1 cellular context compared by ENCODE assay signal in genomic region chr11:67572747-67573419, GRCh38.
TF ChIP-seq lines count a peak whose summit lies in the region.

No MANE protein-coding gene starts in this region.

TF ChIP-seq in HepG2, 621 proteins besides CTCF, POLR2A, EP300 and RAD21 (continued from another document and continues in another):
- no peak for TF ChIP-seq SMYD3 (CRISPR knock-in tag; IDR thresholded peaks at IDR 0.05)
- TF ChIP-seq ATF2 (CRISPR knock-in tag; IDR thresholded peaks at IDR 0.05), result no peak
- no peak for TF ChIP-seq PHF20 (CRISPR knock-in tag; IDR thresholded peaks at IDR 0.05)
- TF ChIP-seq SP2 (CRISPR knock-in tag; IDR thresholded peaks at IDR 0.05), result 0 out of 2 replicates have a peak, but pooled peaks have one; percentile 17
- TF ChIP-seq CHCHD3 (CRISPR knock-in tag; IDR thresholded peaks at IDR 0.05), result no peak
- 0 out of 2 replicates have a peak, but pooled peaks have one; percentile 19 for TF ChIP-seq SP5 (CRISPR knock-in tag; IDR thresholded peaks at IDR 0.05; ENCODE audit: borderline replicate concordance, low read depth)
- TF ChIP-seq ZNF337 (CRISPR knock-in tag; IDR thresholded peaks at IDR 0.05; ENCODE audit: borderline replicate concordance, low read depth), result no peak
- TF ChIP-seq ZFP1 (CRISPR knock-in tag; IDR thresholded peaks at IDR 0.05), result no peak
- TF ChIP-seq ZEB1 (IDR thresholded peaks at IDR 0.05; ENCODE audit: insufficient replicate concordance, low read depth), result no peak
- no peak for TF ChIP-seq ZNF326 (CRISPR knock-in tag; IDR thresholded peaks at IDR 0.05; ENCODE audit: borderline replicate concordance)
- TF ChIP-seq SP140L (CRISPR knock-in tag; IDR thresholded peaks at IDR 0.05; ENCODE audit: borderline replicate concordance), result no peak
- no peak for TF ChIP-seq ZSCAN20 (CRISPR knock-in tag; IDR thresholded peaks at IDR 0.05; ENCODE audit: borderline replicate concordance)
- no peak for TF ChIP-seq ZNF160 (CRISPR knock-in tag; IDR thresholded peaks at IDR 0.05)
- TF ChIP-seq ZNF597 (CRISPR knock-in tag; IDR thresholded peaks at IDR 0.05), result no peak
- TF ChIP-seq ZNF660 (CRISPR knock-in tag; IDR thresholded peaks at IDR 0.05; ENCODE audit: borderline replicate concordance, low read depth), result no peak
- TF ChIP-seq SAFB2 (CRISPR knock-in tag; IDR thresholded peaks at IDR 0.05; ENCODE audit: borderline replicate concordance, low read depth), result no peak
- TF ChIP-seq ZXDC (CRISPR knock-in tag; IDR thresholded peaks at IDR 0.05), result no peak
- TF ChIP-seq GFI1 (CRISPR knock-in tag; IDR thresholded peaks at IDR 0.05; ENCODE audit: borderline replicate concordance), result no peak
- no peak for TF ChIP-seq ZNF510 (CRISPR knock-in tag; IDR thresholded peaks at IDR 0.05; ENCODE audit: low read depth)
- no peak for TF ChIP-seq NFAT5 (CRISPR knock-in tag; IDR thresholded peaks at IDR 0.05)
- TF ChIP-seq HDAC6 (IDR thresholded peaks at IDR 0.05; ENCODE audit: low read depth, low read length), result no peak
- TF ChIP-seq ZNF3 (CRISPR knock-in tag; IDR thresholded peaks at IDR 0.05), result no peak
- TF ChIP-seq MXD4 (CRISPR knock-in tag; IDR thresholded peaks at IDR 0.05), result no peak
- no peak for TF ChIP-seq HNF4G (IDR thresholded peaks at IDR 0.05; ENCODE audit: borderline replicate concordance, low read depth, low read length)
- no peak for TF ChIP-seq HNF4G (CRISPR knock-in tag; IDR thresholded peaks at IDR 0.05; ENCODE audit: borderline replicate concordance, low read depth)
- no peak for TF ChIP-seq ZNF253 (CRISPR knock-in tag; IDR thresholded peaks at IDR 0.05; ENCODE audit: borderline replicate concordance)
- no peak for TF ChIP-seq DMTF1 (CRISPR knock-in tag; IDR thresholded peaks at IDR 0.05)
- TF ChIP-seq SMAD9 (CRISPR knock-in tag; IDR thresholded peaks at IDR 0.05), result no peak
- no peak for TF ChIP-seq ZNF20 (CRISPR knock-in tag; IDR thresholded peaks at IDR 0.05)
- TF ChIP-seq BORCS8-MEF2B (CRISPR knock-in tag; IDR thresholded peaks at IDR 0.05), result no peak
- 0 out of 2 replicates have a peak, but pooled peaks have one; percentile 42 for TF ChIP-seq HNF1B (CRISPR knock-in tag; IDR thresholded peaks at IDR 0.05)
- TF ChIP-seq ZBTB14 (CRISPR knock-in tag; IDR thresholded peaks at IDR 0.05), result no peak
- TF ChIP-seq FOSL2 (CRISPR knock-in tag; IDR thresholded peaks at IDR 0.05), result peak; percentile 93
- TF ChIP-seq ZNF224 (CRISPR knock-in tag; IDR thresholded peaks at IDR 0.05), result no peak
- TF ChIP-seq ASH2L (IDR thresholded peaks at IDR 0.05; ENCODE audit: insufficient read length, low read depth, low read length), result no peak
- TF ChIP-seq KDM3A (CRISPR knock-in tag; IDR thresholded peaks at IDR 0.05; ENCODE audit: low read depth), result 0 out of 2 replicates have a peak, but pooled peaks have one; percentile 46
- no peak for TF ChIP-seq ZNF780A (CRISPR knock-in tag; IDR thresholded peaks at IDR 0.05)
- no peak for TF ChIP-seq ZNF552 (CRISPR knock-in tag; IDR thresholded peaks at IDR 0.05; ENCODE audit: borderline replicate concordance)
- TF ChIP-seq SOX5 (CRISPR knock-in tag; IDR thresholded peaks at IDR 0.05; ENCODE audit: borderline replicate concordance), result no peak
- no peak for TF ChIP-seq HNF1A (IDR thresholded peaks at IDR 0.05; ENCODE audit: low read depth)
- no peak for TF ChIP-seq HNF1A (CRISPR knock-in tag; IDR thresholded peaks at IDR 0.05; ENCODE audit: borderline replicate concordance)
- no peak; the same call in 1 of the 2 replicates for TF ChIP-seq SPEN (CRISPR knock-in tag; IDR thresholded peaks at IDR 0.05; ENCODE audit: low read depth)
- TF ChIP-seq MEIS2 (CRISPR knock-in tag; IDR thresholded peaks at IDR 0.05), result no peak
- no peak for TF ChIP-seq HNRNPK (IDR thresholded peaks at IDR 0.05; ENCODE audit: low read depth, low read length, poor library complexity, severe bottlenecking)
- TF ChIP-seq PHF5A (CRISPR knock-in tag; IDR thresholded peaks at IDR 0.05; ENCODE audit: low read depth, unreplicated experiment), result no peak
- no peak for TF ChIP-seq ZNF138 (CRISPR knock-in tag; IDR thresholded peaks at IDR 0.05; ENCODE audit: low read depth)
- peak; percentile 58; the same call in 1 of the 2 replicates for TF ChIP-seq ZNF317 (CRISPR knock-in tag; IDR thresholded peaks at IDR 0.05)
- no peak for TF ChIP-seq KLF13 (CRISPR knock-in tag; IDR thresholded peaks at IDR 0.05)
